In the genomic region with DNA sequence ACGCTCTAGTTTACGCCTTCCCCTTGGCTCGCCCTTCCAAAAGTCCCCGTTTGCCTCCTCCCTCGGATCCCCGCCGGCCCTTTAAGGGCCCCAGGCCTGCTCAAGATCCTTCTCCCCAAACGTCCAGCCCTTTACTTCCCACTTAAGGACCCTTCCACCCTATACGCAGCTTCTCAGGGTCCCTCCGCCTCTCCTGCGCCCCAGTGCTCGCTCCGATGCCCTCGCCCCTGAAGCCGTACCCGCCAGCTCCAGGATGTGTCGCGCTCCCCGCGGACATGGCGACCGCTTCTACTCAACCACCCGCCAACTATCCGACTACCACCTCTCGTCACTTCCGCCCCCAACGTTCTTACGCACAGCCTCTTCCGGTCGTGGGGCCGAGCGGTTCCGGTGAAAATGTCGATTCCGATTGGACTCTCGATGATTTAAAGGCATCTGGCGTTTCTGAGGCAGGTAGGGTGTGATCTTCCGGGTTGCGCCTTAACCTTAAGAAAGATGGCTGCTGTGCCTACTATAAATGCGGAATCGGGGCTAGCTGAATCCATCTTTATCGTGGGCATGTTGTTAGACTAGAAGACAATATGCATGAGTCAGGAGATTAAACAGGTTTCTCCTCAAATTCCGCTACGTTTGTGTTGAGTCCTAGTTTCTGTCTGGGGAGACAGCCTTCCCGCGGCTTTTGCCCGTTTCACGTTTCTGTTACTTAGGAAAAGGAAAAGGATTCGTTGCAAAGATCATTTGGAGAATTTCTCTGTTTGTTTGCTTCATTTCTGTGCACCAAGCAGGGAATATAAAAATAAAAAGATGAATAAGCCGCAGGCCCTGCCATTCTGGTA, we compare ENCODE assay signal across 1 cellular context.
TF ChIP-seq lines count a peak whose summit lies in the region.

A gene (minus strand): TSS at position 317 of the 836 bp plus-strand sequence. CDS start 40 bp downstream, at position 277.

TF ChIP-seq in HepG2, 621 proteins besides CTCF, POLR2A, EP300 and RAD21 (continued from another document and continues in another):
- TF ChIP-seq, protein P1, sequence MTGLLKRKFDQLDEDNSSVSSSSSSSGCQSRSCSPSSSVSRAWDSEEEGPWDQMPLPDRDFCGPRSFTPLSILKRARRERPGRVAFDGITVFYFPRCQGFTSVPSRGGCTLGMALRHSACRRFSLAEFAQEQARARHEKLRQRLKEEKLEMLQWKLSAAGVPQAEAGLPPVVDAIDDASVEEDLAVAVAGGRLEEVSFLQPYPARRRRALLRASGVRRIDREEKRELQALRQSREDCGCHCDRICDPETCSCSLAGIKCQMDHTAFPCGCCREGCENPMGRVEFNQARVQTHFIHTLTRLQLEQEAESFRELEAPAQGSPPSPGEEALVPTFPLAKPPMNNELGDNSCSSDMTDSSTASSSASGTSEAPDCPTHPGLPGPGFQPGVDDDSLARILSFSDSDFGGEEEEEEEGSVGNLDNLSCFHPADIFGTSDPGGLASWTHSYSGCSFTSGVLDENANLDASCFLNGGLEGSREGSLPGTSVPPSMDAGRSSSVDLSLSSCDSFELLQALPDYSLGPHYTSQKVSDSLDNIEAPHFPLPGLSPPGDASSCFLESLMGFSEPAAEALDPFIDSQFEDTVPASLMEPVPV (CRISPR knock-in tag; IDR thresholded peaks at IDR 0.05) = 0 out of 2 replicates have a peak, but pooled peaks have one; percentile 74
- TF ChIP-seq, protein P2, sequence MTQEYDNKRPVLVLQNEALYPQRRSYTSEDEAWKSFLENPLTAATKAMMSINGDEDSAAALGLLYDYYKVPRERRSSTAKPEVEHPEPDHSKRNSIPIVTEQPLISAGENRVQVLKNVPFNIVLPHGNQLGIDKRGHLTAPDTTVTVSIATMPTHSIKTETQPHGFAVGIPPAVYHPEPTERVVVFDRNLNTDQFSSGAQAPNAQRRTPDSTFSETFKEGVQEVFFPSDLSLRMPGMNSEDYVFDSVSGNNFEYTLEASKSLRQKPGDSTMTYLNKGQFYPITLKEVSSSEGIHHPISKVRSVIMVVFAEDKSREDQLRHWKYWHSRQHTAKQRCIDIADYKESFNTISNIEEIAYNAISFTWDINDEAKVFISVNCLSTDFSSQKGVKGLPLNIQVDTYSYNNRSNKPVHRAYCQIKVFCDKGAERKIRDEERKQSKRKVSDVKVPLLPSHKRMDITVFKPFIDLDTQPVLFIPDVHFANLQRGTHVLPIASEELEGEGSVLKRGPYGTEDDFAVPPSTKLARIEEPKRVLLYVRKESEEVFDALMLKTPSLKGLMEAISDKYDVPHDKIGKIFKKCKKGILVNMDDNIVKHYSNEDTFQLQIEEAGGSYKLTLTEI (CRISPR knock-in tag; conservative IDR thresholded peaks at IDR 0.05) = no peak
- TF ChIP-seq, protein P3, sequence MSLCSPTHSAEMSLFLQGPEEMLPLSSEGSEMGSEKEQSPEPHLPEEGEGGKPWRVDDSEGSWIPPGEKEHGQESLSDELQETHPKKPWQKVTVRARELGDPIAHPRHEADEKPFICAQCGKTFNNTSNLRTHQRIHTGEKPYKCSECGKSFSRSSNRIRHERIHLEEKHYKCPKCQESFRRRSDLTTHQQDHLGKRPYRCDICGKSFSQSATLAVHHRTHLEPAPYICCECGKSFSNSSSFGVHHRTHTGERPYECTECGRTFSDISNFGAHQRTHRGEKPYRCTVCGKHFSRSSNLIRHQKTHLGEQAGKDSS (CRISPR knock-in tag; IDR thresholded peaks at IDR 0.05; ENCODE audit: borderline replicate concordance, low read depth) = no peak
- TF ChIP-seq, protein P4, sequence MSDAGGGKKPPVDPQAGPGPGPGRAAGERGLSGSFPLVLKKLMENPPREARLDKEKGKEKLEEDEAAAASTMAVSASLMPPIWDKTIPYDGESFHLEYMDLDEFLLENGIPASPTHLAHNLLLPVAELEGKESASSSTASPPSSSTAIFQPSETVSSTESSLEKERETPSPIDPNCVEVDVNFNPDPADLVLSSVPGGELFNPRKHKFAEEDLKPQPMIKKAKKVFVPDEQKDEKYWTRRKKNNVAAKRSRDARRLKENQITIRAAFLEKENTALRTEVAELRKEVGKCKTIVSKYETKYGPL (CRISPR knock-in tag; IDR thresholded peaks at IDR 0.05) = no peak
- no peak for TF ChIP-seq ZNF180 (CRISPR knock-in tag; IDR thresholded peaks at IDR 0.05; ENCODE audit: borderline replicate concordance, low read depth)
- TF ChIP-seq ZKSCAN8 (CRISPR knock-in tag; IDR thresholded peaks at IDR 0.05; ENCODE audit: borderline replicate concordance) = no peak
- TF ChIP-seq ZNF264 (CRISPR knock-in tag; IDR thresholded peaks at IDR 0.05) = no peak
- peak; percentile 94 for TF ChIP-seq GATAD1 (CRISPR knock-in tag; IDR thresholded peaks at IDR 0.05)
- no peak for TF ChIP-seq ATF7 (IDR thresholded peaks at IDR 0.05)
- TF ChIP-seq ATF7 (CRISPR knock-in tag; IDR thresholded peaks at IDR 0.05) = no peak
- TF ChIP-seq, protein P5, sequence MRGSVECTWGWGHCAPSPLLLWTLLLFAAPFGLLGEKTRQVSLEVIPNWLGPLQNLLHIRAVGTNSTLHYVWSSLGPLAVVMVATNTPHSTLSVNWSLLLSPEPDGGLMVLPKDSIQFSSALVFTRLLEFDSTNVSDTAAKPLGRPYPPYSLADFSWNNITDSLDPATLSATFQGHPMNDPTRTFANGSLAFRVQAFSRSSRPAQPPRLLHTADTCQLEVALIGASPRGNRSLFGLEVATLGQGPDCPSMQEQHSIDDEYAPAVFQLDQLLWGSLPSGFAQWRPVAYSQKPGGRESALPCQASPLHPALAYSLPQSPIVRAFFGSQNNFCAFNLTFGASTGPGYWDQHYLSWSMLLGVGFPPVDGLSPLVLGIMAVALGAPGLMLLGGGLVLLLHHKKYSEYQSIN (CRISPR knock-in tag; IDR thresholded peaks at IDR 0.05; ENCODE audit: borderline replicate concordance) = no peak
- TF ChIP-seq, protein P6, sequence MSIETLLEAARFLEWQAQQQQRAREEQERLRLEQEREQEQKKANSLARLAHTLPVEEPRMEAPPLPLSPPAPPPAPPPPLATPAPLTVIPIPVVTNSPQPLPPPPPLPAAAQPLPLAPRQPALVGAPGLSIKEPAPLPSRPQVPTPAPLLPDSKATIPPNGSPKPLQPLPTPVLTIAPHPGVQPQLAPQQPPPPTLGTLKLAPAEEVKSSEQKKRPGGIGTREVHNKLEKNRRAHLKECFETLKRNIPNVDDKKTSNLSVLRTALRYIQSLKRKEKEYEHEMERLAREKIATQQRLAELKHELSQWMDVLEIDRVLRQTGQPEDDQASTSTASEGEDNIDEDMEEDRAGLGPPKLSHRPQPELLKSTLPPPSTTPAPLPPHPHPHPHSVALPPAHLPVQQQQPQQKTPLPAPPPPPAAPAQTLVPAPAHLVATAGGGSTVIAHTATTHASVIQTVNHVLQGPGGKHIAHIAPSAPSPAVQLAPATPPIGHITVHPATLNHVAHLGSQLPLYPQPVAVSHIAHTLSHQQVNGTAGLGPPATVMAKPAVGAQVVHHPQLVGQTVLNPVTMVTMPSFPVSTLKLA (IDR thresholded peaks at IDR 0.05) = peak; percentile 34; the same call in 1 of the 2 replicates
- TF ChIP-seq ZMYM3 (CRISPR knock-in tag; IDR thresholded peaks at IDR 0.05) = no peak
- TF ChIP-seq, protein P7, sequence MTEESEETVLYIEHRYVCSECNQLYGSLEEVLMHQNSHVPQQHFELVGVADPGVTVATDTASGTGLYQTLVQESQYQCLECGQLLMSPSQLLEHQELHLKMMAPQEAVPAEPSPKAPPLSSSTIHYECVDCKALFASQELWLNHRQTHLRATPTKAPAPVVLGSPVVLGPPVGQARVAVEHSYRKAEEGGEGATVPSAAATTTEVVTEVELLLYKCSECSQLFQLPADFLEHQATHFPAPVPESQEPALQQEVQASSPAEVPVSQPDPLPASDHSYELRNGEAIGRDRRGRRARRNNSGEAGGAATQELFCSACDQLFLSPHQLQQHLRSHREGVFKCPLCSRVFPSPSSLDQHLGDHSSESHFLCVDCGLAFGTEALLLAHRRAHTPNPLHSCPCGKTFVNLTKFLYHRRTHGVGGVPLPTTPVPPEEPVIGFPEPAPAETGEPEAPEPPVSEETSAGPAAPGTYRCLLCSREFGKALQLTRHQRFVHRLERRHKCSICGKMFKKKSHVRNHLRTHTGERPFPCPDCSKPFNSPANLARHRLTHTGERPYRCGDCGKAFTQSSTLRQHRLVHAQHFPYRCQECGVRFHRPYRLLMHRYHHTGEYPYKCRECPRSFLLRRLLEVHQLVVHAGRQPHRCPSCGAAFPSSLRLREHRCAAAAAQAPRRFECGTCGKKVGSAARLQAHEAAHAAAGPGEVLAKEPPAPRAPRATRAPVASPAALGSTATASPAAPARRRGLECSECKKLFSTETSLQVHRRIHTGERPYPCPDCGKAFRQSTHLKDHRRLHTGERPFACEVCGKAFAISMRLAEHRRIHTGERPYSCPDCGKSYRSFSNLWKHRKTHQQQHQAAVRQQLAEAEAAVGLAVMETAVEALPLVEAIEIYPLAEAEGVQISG (CRISPR knock-in tag; IDR thresholded peaks at IDR 0.05) = peak; percentile 95
- TF ChIP-seq ZNF879 (CRISPR knock-in tag; IDR thresholded peaks at IDR 0.05) = no peak
- TF ChIP-seq PITX1 (CRISPR knock-in tag; IDR thresholded peaks at IDR 0.05) = peak; percentile 65; the same call in 1 of the 2 replicates
- TF ChIP-seq CC2D1A (CRISPR knock-in tag; IDR thresholded peaks at IDR 0.05) = no peak
- TF ChIP-seq, protein P8, sequence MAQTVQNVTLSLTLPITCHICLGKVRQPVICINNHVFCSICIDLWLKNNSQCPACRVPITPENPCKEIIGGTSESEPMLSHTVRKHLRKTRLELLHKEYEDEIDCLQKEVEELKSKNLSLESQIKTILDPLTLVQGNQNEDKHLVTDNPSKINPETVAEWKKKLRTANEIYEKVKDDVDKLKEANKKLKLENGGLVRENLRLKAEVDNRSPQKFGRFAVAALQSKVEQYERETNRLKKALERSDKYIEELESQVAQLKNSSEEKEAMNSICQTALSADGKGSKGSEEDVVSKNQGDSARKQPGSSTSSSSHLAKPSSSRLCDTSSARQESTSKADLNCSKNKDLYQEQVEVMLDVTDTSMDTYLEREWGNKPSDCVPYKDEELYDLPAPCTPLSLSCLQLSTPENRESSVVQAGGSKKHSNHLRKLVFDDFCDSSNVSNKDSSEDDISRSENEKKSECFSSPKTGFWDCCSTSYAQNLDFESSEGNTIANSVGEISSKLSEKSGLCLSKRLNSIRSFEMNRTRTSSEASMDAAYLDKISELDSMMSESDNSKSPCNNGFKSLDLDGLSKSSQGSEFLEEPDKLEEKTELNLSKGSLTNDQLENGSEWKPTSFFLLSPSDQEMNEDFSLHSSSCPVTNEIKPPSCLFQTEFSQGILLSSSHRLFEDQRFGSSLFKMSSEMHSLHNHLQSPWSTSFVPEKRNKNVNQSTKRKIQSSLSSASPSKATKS (CRISPR knock-in tag; IDR thresholded peaks at IDR 0.05) = no peak
- TF ChIP-seq ZFP36L2 (CRISPR knock-in tag; IDR thresholded peaks at IDR 0.05) = no peak
- TF ChIP-seq, protein P9, sequence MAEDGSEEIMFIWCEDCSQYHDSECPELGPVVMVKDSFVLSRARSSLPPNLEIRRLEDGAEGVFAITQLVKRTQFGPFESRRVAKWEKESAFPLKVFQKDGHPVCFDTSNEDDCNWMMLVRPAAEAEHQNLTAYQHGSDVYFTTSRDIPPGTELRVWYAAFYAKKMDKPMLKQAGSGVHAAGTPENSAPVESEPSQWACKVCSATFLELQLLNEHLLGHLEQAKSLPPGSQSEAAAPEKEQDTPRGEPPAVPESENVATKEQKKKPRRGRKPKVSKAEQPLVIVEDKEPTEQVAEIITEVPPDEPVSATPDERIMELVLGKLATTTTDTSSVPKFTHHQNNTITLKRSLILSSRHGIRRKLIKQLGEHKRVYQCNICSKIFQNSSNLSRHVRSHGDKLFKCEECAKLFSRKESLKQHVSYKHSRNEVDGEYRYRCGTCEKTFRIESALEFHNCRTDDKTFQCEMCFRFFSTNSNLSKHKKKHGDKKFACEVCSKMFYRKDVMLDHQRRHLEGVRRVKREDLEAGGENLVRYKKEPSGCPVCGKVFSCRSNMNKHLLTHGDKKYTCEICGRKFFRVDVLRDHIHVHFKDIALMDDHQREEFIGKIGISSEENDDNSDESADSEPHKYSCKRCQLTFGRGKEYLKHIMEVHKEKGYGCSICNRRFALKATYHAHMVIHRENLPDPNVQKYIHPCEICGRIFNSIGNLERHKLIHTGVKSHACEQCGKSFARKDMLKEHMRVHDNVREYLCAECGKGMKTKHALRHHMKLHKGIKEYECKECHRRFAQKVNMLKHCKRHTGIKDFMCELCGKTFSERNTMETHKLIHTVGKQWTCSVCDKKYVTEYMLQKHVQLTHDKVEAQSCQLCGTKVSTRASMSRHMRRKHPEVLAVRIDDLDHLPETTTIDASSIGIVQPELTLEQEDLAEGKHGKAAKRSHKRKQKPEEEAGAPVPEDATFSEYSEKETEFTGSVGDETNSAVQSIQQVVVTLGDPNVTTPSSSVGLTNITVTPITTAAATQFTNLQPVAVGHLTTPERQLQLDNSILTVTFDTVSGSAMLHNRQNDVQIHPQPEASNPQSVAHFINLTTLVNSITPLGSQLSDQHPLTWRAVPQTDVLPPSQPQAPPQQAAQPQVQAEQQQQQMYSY (CRISPR knock-in tag; IDR thresholded peaks at IDR 0.05) = no peak
- TF ChIP-seq, protein P10, sequence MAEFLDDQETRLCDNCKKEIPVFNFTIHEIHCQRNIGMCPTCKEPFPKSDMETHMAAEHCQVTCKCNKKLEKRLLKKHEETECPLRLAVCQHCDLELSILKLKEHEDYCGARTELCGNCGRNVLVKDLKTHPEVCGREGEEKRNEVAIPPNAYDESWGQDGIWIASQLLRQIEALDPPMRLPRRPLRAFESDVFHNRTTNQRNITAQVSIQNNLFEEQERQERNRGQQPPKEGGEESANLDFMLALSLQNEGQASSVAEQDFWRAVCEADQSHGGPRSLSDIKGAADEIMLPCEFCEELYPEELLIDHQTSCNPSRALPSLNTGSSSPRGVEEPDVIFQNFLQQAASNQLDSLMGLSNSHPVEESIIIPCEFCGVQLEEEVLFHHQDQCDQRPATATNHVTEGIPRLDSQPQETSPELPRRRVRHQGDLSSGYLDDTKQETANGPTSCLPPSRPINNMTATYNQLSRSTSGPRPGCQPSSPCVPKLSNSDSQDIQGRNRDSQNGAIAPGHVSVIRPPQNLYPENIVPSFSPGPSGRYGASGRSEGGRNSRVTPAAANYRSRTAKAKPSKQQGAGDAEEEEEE (CRISPR knock-in tag; IDR thresholded peaks at IDR 0.05; ENCODE audit: borderline replicate concordance) = no peak
- TF ChIP-seq, protein P11, sequence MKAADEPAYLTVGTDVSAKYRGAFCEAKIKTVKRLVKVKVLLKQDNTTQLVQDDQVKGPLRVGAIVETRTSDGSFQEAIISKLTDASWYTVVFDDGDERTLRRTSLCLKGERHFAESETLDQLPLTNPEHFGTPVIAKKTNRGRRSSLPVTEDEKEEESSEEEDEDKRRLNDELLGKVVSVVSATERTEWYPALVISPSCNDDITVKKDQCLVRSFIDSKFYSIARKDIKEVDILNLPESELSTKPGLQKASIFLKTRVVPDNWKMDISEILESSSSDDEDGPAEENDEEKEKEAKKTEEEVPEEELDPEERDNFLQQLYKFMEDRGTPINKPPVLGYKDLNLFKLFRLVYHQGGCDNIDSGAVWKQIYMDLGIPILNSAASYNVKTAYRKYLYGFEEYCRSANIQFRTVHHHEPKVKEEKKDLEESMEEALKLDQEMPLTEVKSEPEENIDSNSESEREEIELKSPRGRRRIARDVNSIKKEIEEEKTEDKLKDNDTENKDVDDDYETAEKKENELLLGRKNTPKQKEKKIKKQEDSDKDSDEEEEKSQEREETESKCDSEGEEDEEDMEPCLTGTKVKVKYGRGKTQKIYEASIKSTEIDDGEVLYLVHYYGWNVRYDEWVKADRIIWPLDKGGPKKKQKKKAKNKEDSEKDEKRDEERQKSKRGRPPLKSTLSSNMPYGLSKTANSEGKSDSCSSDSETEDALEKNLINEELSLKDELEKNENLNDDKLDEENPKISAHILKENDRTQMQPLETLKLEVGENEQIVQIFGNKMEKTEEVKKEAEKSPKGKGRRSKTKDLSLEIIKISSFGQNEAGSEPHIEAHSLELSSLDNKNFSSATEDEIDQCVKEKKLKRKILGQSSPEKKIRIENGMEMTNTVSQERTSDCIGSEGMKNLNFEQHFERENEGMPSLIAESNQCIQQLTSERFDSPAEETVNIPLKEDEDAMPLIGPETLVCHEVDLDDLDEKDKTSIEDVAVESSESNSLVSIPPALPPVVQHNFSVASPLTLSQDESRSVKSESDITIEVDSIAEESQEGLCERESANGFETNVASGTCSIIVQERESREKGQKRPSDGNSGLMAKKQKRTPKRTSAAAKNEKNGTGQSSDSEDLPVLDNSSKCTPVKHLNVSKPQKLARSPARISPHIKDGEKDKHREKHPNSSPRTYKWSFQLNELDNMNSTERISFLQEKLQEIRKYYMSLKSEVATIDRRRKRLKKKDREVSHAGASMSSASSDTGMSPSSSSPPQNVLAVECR (CRISPR knock-in tag; IDR thresholded peaks at IDR 0.05; ENCODE audit: borderline replicate concordance) = peak; percentile 93
